9 cellular contexts compared by ENCODE assay signal in the genomic region with DNA sequence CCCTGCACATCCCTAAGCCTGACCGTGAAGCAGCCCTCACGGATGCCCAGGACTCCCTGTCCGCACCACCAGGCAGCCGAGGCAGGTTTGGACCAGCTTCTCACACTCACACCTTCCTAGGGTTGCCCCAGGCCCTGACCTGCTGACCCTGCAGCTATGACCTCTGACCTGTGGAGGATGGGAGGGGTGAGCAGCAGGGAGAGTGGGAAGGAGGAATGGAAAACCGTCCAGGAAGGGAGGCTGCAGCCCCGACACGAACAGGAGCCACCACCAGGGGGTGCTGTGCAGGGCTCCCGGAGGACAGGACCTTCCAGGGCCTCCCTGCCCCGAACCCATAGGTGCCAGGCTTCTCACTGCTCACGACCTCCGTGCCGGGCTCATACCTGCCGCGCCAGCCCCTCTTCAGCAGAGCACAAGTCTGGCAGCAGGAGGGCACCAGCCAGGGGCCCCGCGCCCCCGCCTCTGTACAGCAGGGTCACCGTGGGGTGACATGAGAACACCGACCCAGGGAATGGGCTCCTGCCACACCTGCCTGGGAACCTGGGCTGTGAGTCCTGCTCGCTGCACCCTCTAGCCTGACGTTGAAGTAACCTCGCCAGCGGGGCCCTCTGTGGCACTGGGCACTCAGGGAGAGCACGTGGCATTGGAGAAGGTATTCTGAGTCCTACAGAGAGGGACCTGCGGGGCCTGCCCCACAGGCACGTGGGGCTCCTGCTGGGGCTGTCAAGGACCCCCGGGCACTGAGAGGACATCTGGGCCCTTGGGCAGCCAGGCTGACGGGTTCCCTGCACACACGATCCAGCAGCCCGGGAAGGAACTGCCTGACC. TPM values are rescaled to one million over a fixed set of nuclear protein-coding genes. Genes with fewer than 3 reads are reported as not detected.
DNase-seq lines count a peak whose midpoint lies in the region; ATAC-seq, FAIRE-seq and TF ChIP-seq lines count a peak whose summit lies in the region.
"Had no signal": no experiment of that assay in that cellular context is flagged by ENCODE, and none has a peak within 500 bp of the region (broad histone marks: within the 10 kb centered on the region; RNA-seq: fewer than 3 reads in every experiment).

No MANE protein-coding gene starts in this region.

- intact Hi-C loops in colonic mucosa (cut with DNase I) (loop anchor here (10.0 kb wide), 1 partner anchor 421 kb away; no protein-coding TSS in a partner anchor), HepG2 (cut with micrococcal nuclease; ENCODE audit: unreplicated experiment) (loop anchor here (5.0 kb wide), 1 partner anchor 423 kb away; no protein-coding TSS in a partner anchor)

- TF ChIP-seq POLR2A in HepG2 (IDR thresholded peaks at IDR 0.05; ENCODE audit: insufficient read depth in 1 of 2, low read depth in 2 of 2, low read length in 2 of 2) = no peak

- POLR2A ChIA-PET in activated CD4-positive, alpha-beta T cell treated with anti-CD3 and anti-CD28 coated beads, Interleukin-2, amount 10 ng/mL, durations not matched to agents 7 days and 5 days (lab: Charles Lee) = no interaction called here
- POLR2A ChIA-PET in HepG2 (lab: Yijun Ruan, JAX) = no interaction called here

- H3K4me1 ChIP-seq in colonic mucosa (peaks cover 9% of the 10 kb centered on the region), HepG2 (ENCODE audit: insufficient read depth, low read length) (no peaks in the 10 kb centered on the region)

- H3K27me3 ChIP-seq in GM06990 (replicated peaks; ENCODE audit: control insufficient read depth, insufficient read depth, low read length) = no peaks in the 10 kb centered on the region
- H3K27me3 ChIP-seq in colonic mucosa = no peaks in the 10 kb centered on the region
- H3K27me3 ChIP-seq in HepG2 (ENCODE audit: control insufficient read depth in 1 of 2, insufficient read depth in 2 of 2, low read length in 2 of 2) = no peaks in the 10 kb centered on the region; a peak in 1 of 5 replicates

- peak; percentile 48 for DNase-seq in GM06990 (ENCODE audit: extremely low read depth, insufficient read length)
- peak; percentile 20 for DNase-seq in NCI-H1092 treated with DMSO at 0.1 percent for 48 hours (lab: John Stamatoyannopoulos, UW)
- DNase-seq in activated CD4-positive, alpha-beta T cell treated with anti-CD3 and anti-CD28 coated beads, Interleukin-2, amount 10 ng/mL, durations not matched to agents 7 days and 5 days = peak; percentile 75
- peak; percentile 88 for DNase-seq in colonic mucosa
- DNase-seq in HepG2 (ENCODE audit: low spot score) = peak; percentile 60
- peak; percentile 44 to 73 (median 54) for DNase-seq in stimulated activated CD4-positive, alpha-beta T cell treated with anti-CD3 and anti-CD28 coated beads, TNF-alpha, amount 100 ng/mL, for 1 hour (ENCODE audit: low read depth in 3 of 3, low spot score in 1 of 3)
- DNase-seq in NCI-H774 (lab: John Stamatoyannopoulos, UW) = no peak

- TF ChIP-seq CTCF in GM06990 (IDR thresholded peaks at IDR 0.05; ENCODE audit: insufficient read depth, low read length, poor library complexity, severe bottlenecking) = peak; percentile 87
- peak; percentile 93 for TF ChIP-seq CTCF in colonic mucosa (IDR thresholded peaks at IDR 0.05)
- TF ChIP-seq CTCF in HepG2 (CRISPR knock-in tag; IDR thresholded peaks at IDR 0.05) = peak; percentile 95

- TF ChIP-seq RAD21 in HepG2 (CRISPR knock-in tag; IDR thresholded peaks at IDR 0.05) = peak; percentile 84

- H3K4me3 Mint-ChIP-seq in activated CD4-positive, alpha-beta T cell treated with anti-CD3 and anti-CD28 coated beads, Interleukin-2, amount 10 ng/mL, durations not matched to agents 7 days and 5 days = no peak overlapping the region

- H2AFZ ChIP-seq in HepG2 (ENCODE audit: low read length) = no peak overlapping the region

- BruUV-seq in HepG2 (replicated peaks; lab: Mats Ljungman, UMichigan) = no TSS peak

- 55% methylated on average over 15 of the region's 30 CpGs for WGBS in HepG2 (ENCODE audit: low lambda C conversion rate)

- H3K9ac ChIP-seq in colonic mucosa (ENCODE audit: low read depth in 2 of 2, low read length in 2 of 2) (peak overlapping the region; percentile 36 to 43), HepG2 (ENCODE audit: insufficient read depth, low read depth, low read length) (no peak overlapping the region)

- H3K27ac ChIP-seq in colonic mucosa (no peak overlapping the region), HepG2 (ENCODE audit: extremely low read length, insufficient read depth, low read length) (no peak overlapping the region)
- H3K27ac ChIP-seq: epithelial cell of prostate had no signal

- no peak for TF ChIP-seq EP300 in HepG2 (IDR thresholded peaks at IDR 0.05; ENCODE audit: low read depth in 2 of 2, low read length in 2 of 2)
- TF ChIP-seq EP300 in HepG2 (CRISPR knock-in tag; IDR thresholded peaks at IDR 0.05; ENCODE audit: borderline replicate concordance) = no peak

- no peaks in the 10 kb centered on the region for H3K79me2 ChIP-seq in HepG2 (ENCODE audit: insufficient read depth, low read length)

- in situ Hi-C loops in HepG2 (cut with HindIII; ENCODE audit: extremely low pct_ligation_motif_present, low pct_unique_long_range_greater_than_20kb) = no loop called here

- peak; percentile 90 for FAIRE-seq in HepG2 (lab: Jason Lieb, UNC)

- no peaks in the 10 kb centered on the region for H3K27me3 Mint-ChIP-seq in activated CD4-positive, alpha-beta T cell treated with anti-CD3 and anti-CD28 coated beads, Interleukin-2, amount 10 ng/mL, durations not matched to agents 7 days and 5 days

- H3K4me3 ChIP-seq in GM06990 (replicated peaks; ENCODE audit: low read depth, low read length) (no peak overlapping the region), colonic mucosa (no peak overlapping the region), HepG2 (replicated peaks in 1 of 3; ENCODE audit: insufficient read depth in 1 of 3, low read depth in 2 of 3, low read length in 3 of 3) (no peak overlapping the region)

- ATAC-seq in HepG2 (peak; percentile 77), HG02642 (IDR thresholded peaks at IDR 0.05; ENCODE audit: poor library complexity, unreplicated experiment) (no peak)

- peaks cover 36% of the 10 kb centered on the region for H3K4me1 Mint-ChIP-seq in activated CD4-positive, alpha-beta T cell treated with anti-CD3 and anti-CD28 coated beads, Interleukin-2, amount 10 ng/mL, durations not matched to agents 7 days and 5 days

- H3K36me3 Mint-ChIP-seq in activated CD4-positive, alpha-beta T cell treated with anti-CD3 and anti-CD28 coated beads, Interleukin-2, amount 10 ng/mL, durations not matched to agents 7 days and 5 days (ENCODE audit: low read depth) = peaks cover 9% of the 10 kb centered on the region

- H4K20me1 ChIP-seq in HepG2 (ENCODE audit: insufficient read depth, low read length) = peaks cover 5% of the 10 kb centered on the region

- H3K36me3 ChIP-seq in GM06990 (ENCODE audit: control insufficient read depth, insufficient read depth, low read length) = peaks cover 11% of the 10 kb centered on the region
- no peaks in the 10 kb centered on the region for H3K36me3 ChIP-seq in colonic mucosa
- H3K36me3 ChIP-seq in HepG2 (replicated peaks in 1 of 2; ENCODE audit: control insufficient read depth in 1 of 2, insufficient read depth in 2 of 2, low read length in 2 of 2) = peaks cover 23 to 39% of the 10 kb centered on the region in 2 experiments; a peak in 4 of 5 replicates

- CTCF ChIA-PET in activated CD4-positive, alpha-beta T cell treated with anti-CD3 and anti-CD28 coated beads, Interleukin-2, amount 10 ng/mL, durations not matched to agents 7 days and 5 days (lab: Charles Lee) = interaction anchor here (0.8 to 2.0 kb wide), 10 partner anchors 11 to 909 kb away, joined by 3 to 7 read pairs (median 4); partner anchors contain the start of gene ZC3H18
- CTCF ChIA-PET in HepG2 (lab: Yijun Ruan, JAX; ENCODE audit: low intra/inter-chr PET ratio, low total read pairs) = interaction anchor here (0.6 to 2.0 kb wide), 5 partner anchors 40 to 423 kb away, joined by 3 to 10 read pairs (median 5); partner anchors contain the start of gene PIEZO1

- H3K27ac Mint-ChIP-seq in activated CD4-positive, alpha-beta T cell treated with anti-CD3 and anti-CD28 coated beads, Interleukin-2, amount 10 ng/mL, durations not matched to agents 7 days and 5 days = no peak overlapping the region

- H3K9me3 Mint-ChIP-seq in activated CD4-positive, alpha-beta T cell treated with anti-CD3 and anti-CD28 coated beads, Interleukin-2, amount 10 ng/mL, durations not matched to agents 7 days and 5 days = no peaks in the 10 kb centered on the region

- H3K4me2 ChIP-seq in HepG2 (ENCODE audit: low read depth, low read length) = no peak overlapping the region

- no peaks in the 10 kb centered on the region for H3K9me3 ChIP-seq in colonic mucosa
- no peaks in the 10 kb centered on the region for H3K9me3 ChIP-seq in HepG2 (ENCODE audit: low read length)

RNA-seq across cellular contexts. Expression of gene CTU2, which starts 37.6 kb away (rescaled TPM):
- 10 to 100 TPM; 20.5 to 27.2 TPM for total RNA-seq in activated CD4-positive, alpha-beta T cell treated with anti-CD3 and anti-CD28 coated beads, Interleukin-2, amount 10 ng/mL, durations not matched to agents 7 days and 5 days
- total RNA-seq in colonic mucosa = 10 to 100 TPM in 1 of 2 donors, 1 to 10 TPM in 1; 7.8 to 23.1 TPM
- 21.9 TPM in 2 replicates for total RNA-seq in HepG2 (2016; rRNA removed; fragmentation: Illumina TruSeq; extraction: Trizol)
- total RNA-seq in HepG2 (2016; cell fraction: cytosol; rRNA removed; fragmentation: Illumina TruSeq; extraction: Trizol; ENCODE audit: low read depth) = 11.4 and 12.8 TPM in 2 replicates
- total RNA-seq in HepG2 (2016; cell fraction: insoluble cytoplasmic fraction; rRNA removed; fragmentation: Illumina TruSeq; extraction: Trizol) = 16.8 and 22.4 TPM in 2 replicates
- 13.8 and 15.9 TPM in 2 replicates for total RNA-seq in HepG2 (2016; cell fraction: membrane; rRNA removed; fragmentation: Illumina TruSeq; extraction: Trizol)
- total RNA-seq in HepG2 (2016; cell fraction: nucleus; rRNA removed; fragmentation: Illumina TruSeq; extraction: Trizol) = 16.7 and 17.2 TPM in 2 replicates
- 13.3 and 18.5 TPM in 2 replicates for polyA plus RNA-seq in HepG2 (2011; rRNA removed)
- 11.8 and 19.4 TPM in 2 replicates for polyA plus RNA-seq in HepG2 (2011; cell fraction: cytosol; rRNA removed)
- 63.3 and 73.6 TPM in 2 replicates for polyA plus RNA-seq in HepG2 (2011; cell fraction: nucleus; rRNA removed)
- 11.6 and 15.1 TPM in 2 replicates for polyA plus RNA-seq in HepG2 (2012)
- polyA plus RNA-seq in HepG2 (2016; cell fraction: cytosol; fragmentation: Illumina TruSeq; extraction: Trizol; ENCODE audit: low read depth) = 12.4 and 16.5 TPM in 2 replicates
- 20.9 and 22.4 TPM in 2 replicates for polyA plus RNA-seq in HepG2 (2016; cell fraction: insoluble cytoplasmic fraction; fragmentation: Illumina TruSeq; extraction: Trizol; ENCODE audit: low read depth)
- 13.3 and 14.9 TPM in 2 replicates for polyA plus RNA-seq in HepG2 (2016; cell fraction: membrane; fragmentation: Illumina TruSeq; extraction: Trizol; ENCODE audit: low read depth)
- 39.4 and 44.9 TPM in 2 replicates for polyA plus RNA-seq in HepG2 (2016; cell fraction: nucleus; fragmentation: Illumina TruSeq; extraction: Trizol; ENCODE audit: insufficient read depth, low read depth)
- polyA minus RNA-seq in HepG2 (2011; rRNA and poly(A)+ RNA removed; ENCODE audit: low replicate concordance) = 23.1 and 25.7 TPM in 2 replicates
- 15.2 and 18.6 TPM in 2 replicates for polyA minus RNA-seq in HepG2 (2011; cell fraction: cytosol; rRNA and poly(A)+ RNA removed)
- polyA minus RNA-seq in HepG2 (2011; cell fraction: nucleus; rRNA and poly(A)+ RNA removed) = 19.3 and 20.7 TPM in 2 replicates

RNA-seq across cellular contexts. Expression of gene RNF166, which starts 37.7 kb away (rescaled TPM):
- 100 to 1,000 TPM; 214 to 234 TPM for total RNA-seq in activated CD4-positive, alpha-beta T cell treated with anti-CD3 and anti-CD28 coated beads, Interleukin-2, amount 10 ng/mL, durations not matched to agents 7 days and 5 days
- 1 to 10 TPM; 9.2 to 9.3 TPM for total RNA-seq in colonic mucosa
- total RNA-seq in HepG2 (2016; rRNA removed; fragmentation: Illumina TruSeq; extraction: Trizol) = 15.1 and 23.0 TPM in 2 replicates
- total RNA-seq in HepG2 (2016; cell fraction: cytosol; rRNA removed; fragmentation: Illumina TruSeq; extraction: Trizol; ENCODE audit: low read depth) = 36.0 and 37.2 TPM in 2 replicates
- 17.3 and 23.3 TPM in 2 replicates for total RNA-seq in HepG2 (2016; cell fraction: insoluble cytoplasmic fraction; rRNA removed; fragmentation: Illumina TruSeq; extraction: Trizol)
- 41.6 and 45.9 TPM in 2 replicates for total RNA-seq in HepG2 (2016; cell fraction: membrane; rRNA removed; fragmentation: Illumina TruSeq; extraction: Trizol)
- total RNA-seq in HepG2 (2016; cell fraction: nucleus; rRNA removed; fragmentation: Illumina TruSeq; extraction: Trizol) = 14.0 and 14.1 TPM in 2 replicates
- 21.4 and 26.2 TPM in 2 replicates for polyA plus RNA-seq in HepG2 (2011; rRNA removed)
- polyA plus RNA-seq in HepG2 (2011; cell fraction: cytosol; rRNA removed) = 14.8 and 24.4 TPM in 2 replicates
- 83.8 and 91.3 TPM in 2 replicates for polyA plus RNA-seq in HepG2 (2011; cell fraction: nucleus; rRNA removed)
- 12.2 and 16.1 TPM in 2 replicates for polyA plus RNA-seq in HepG2 (2012)
- polyA plus RNA-seq in HepG2 (2016; cell fraction: cytosol; fragmentation: Illumina TruSeq; extraction: Trizol; ENCODE audit: low read depth) = 22.9 and 25.4 TPM in 2 replicates
- polyA plus RNA-seq in HepG2 (2016; cell fraction: insoluble cytoplasmic fraction; fragmentation: Illumina TruSeq; extraction: Trizol; ENCODE audit: low read depth) = 19.2 and 20.2 TPM in 2 replicates
- polyA plus RNA-seq in HepG2 (2016; cell fraction: membrane; fragmentation: Illumina TruSeq; extraction: Trizol; ENCODE audit: low read depth) = 32.0 and 34.1 TPM in 2 replicates
- polyA plus RNA-seq in HepG2 (2016; cell fraction: nucleus; fragmentation: Illumina TruSeq; extraction: Trizol; ENCODE audit: insufficient read depth, low read depth) = 36.7 and 43.4 TPM in 2 replicates
- polyA minus RNA-seq in HepG2 (2011; rRNA and poly(A)+ RNA removed; ENCODE audit: low replicate concordance) = 11.5 and 25.6 TPM in 2 replicates
- 12.9 and 17.8 TPM in 2 replicates for polyA minus RNA-seq in HepG2 (2011; cell fraction: cytosol; rRNA and poly(A)+ RNA removed)
- 14.2 and 18.7 TPM in 2 replicates for polyA minus RNA-seq in HepG2 (2011; cell fraction: nucleus; rRNA and poly(A)+ RNA removed)

RNA-seq across cellular contexts. Expression of gene PIEZO1, which starts 41.1 kb away (rescaled TPM):
- 100 to 1,000 TPM; 239 to 303 TPM for total RNA-seq in activated CD4-positive, alpha-beta T cell treated with anti-CD3 and anti-CD28 coated beads, Interleukin-2, amount 10 ng/mL, durations not matched to agents 7 days and 5 days
- total RNA-seq in colonic mucosa (100 to 1,000 TPM; 104 to 118 TPM), HepG2 (2016; rRNA removed; fragmentation: Illumina TruSeq; extraction: Trizol) (32.5 and 85.0 TPM in 2 replicates)
- total RNA-seq in HepG2 (2016; cell fraction: cytosol; rRNA removed; fragmentation: Illumina TruSeq; extraction: Trizol; ENCODE audit: low read depth) = 42.1 and 42.4 TPM in 2 replicates
- 27.7 and 89.8 TPM in 2 replicates for total RNA-seq in HepG2 (2016; cell fraction: insoluble cytoplasmic fraction; rRNA removed; fragmentation: Illumina TruSeq; extraction: Trizol)
- 37.0 TPM in 2 replicates for total RNA-seq in HepG2 (2016; cell fraction: membrane; rRNA removed; fragmentation: Illumina TruSeq; extraction: Trizol)
- 117 and 146 TPM in 2 replicates for total RNA-seq in HepG2 (2016; cell fraction: nucleus; rRNA removed; fragmentation: Illumina TruSeq; extraction: Trizol)
- polyA plus RNA-seq in HepG2 (2011; rRNA removed) = 67.9 and 93.5 TPM in 2 replicates
- polyA plus RNA-seq in HepG2 (2011; cell fraction: cytosol; rRNA removed) = 42.8 and 69.2 TPM in 2 replicates
- 643 and 860 TPM in 2 replicates for polyA plus RNA-seq in HepG2 (2011; cell fraction: nucleus; rRNA removed)
- polyA plus RNA-seq in HepG2 (2012) = 52.4 and 78.3 TPM in 2 replicates
- polyA plus RNA-seq in HepG2 (2016; cell fraction: cytosol; fragmentation: Illumina TruSeq; extraction: Trizol; ENCODE audit: low read depth) = 12.7 and 13.6 TPM in 2 replicates
- polyA plus RNA-seq in HepG2 (2016; cell fraction: insoluble cytoplasmic fraction; fragmentation: Illumina TruSeq; extraction: Trizol; ENCODE audit: low read depth) = 33.4 and 36.7 TPM in 2 replicates
- polyA plus RNA-seq in HepG2 (2016; cell fraction: membrane; fragmentation: Illumina TruSeq; extraction: Trizol; ENCODE audit: low read depth) = 20.6 and 22.7 TPM in 2 replicates
- 296 and 336 TPM in 2 replicates for polyA plus RNA-seq in HepG2 (2016; cell fraction: nucleus; fragmentation: Illumina TruSeq; extraction: Trizol; ENCODE audit: insufficient read depth, low read depth)
- polyA minus RNA-seq in HepG2 (2011; rRNA and poly(A)+ RNA removed; ENCODE audit: low replicate concordance) = 101 and 184 TPM in 2 replicates
- polyA minus RNA-seq in HepG2 (2011; cell fraction: cytosol; rRNA and poly(A)+ RNA removed) = 44.8 and 52.9 TPM in 2 replicates
- polyA minus RNA-seq in HepG2 (2011; cell fraction: nucleus; rRNA and poly(A)+ RNA removed) = 89.5 and 109 TPM in 2 replicates

RNA-seq across cellular contexts. Expression of gene SNAI3, which starts 57.6 kb away (rescaled TPM):
- 10 to 100 TPM; 21.0 to 24.2 TPM for total RNA-seq in activated CD4-positive, alpha-beta T cell treated with anti-CD3 and anti-CD28 coated beads, Interleukin-2, amount 10 ng/mL, durations not matched to agents 7 days and 5 days
- total RNA-seq in colonic mucosa (under 1 TPM; 0.25 to 0.40 TPM), HepG2 (2016; rRNA removed; fragmentation: Illumina TruSeq; extraction: Trizol) (0.09 and 0.18 TPM in 2 replicates)
- not detected in 2 replicates for total RNA-seq in HepG2 (2016; cell fraction: cytosol; rRNA removed; fragmentation: Illumina TruSeq; extraction: Trizol; ENCODE audit: low read depth)
- 0.13 and 0.17 TPM in 2 replicates for total RNA-seq in HepG2 (2016; cell fraction: insoluble cytoplasmic fraction; rRNA removed; fragmentation: Illumina TruSeq; extraction: Trizol)
- 0.12 TPM in 1 of 2 replicates, not detected in the other for total RNA-seq in HepG2 (2016; cell fraction: membrane; rRNA removed; fragmentation: Illumina TruSeq; extraction: Trizol)
- not detected in 2 replicates for total RNA-seq in HepG2 (2016; cell fraction: nucleus; rRNA removed; fragmentation: Illumina TruSeq; extraction: Trizol)
- polyA plus RNA-seq in HepG2 (2011; rRNA removed) = 0.18 and 0.40 TPM in 2 replicates
- 0.18 and 0.44 TPM in 2 replicates for polyA plus RNA-seq in HepG2 (2011; cell fraction: cytosol; rRNA removed)
- 0.35 and 0.64 TPM in 2 replicates for polyA plus RNA-seq in HepG2 (2011; cell fraction: nucleus; rRNA removed)
- 0.40 and 0.47 TPM in 2 replicates for polyA plus RNA-seq in HepG2 (2012)
- polyA plus RNA-seq in HepG2 (2016; cell fraction: cytosol; fragmentation: Illumina TruSeq; extraction: Trizol; ENCODE audit: low read depth) = 0.08 TPM in 1 of 2 replicates, not detected in the other
- polyA plus RNA-seq in HepG2 (2016; cell fraction: insoluble cytoplasmic fraction; fragmentation: Illumina TruSeq; extraction: Trizol; ENCODE audit: low read depth) = 0.26 TPM in 1 of 2 replicates, not detected in the other
- polyA plus RNA-seq in HepG2 (2016; cell fraction: membrane; fragmentation: Illumina TruSeq; extraction: Trizol; ENCODE audit: low read depth) = 0.15 and 0.21 TPM in 2 replicates
- polyA plus RNA-seq in HepG2 (2016; cell fraction: nucleus; fragmentation: Illumina TruSeq; extraction: Trizol; ENCODE audit: insufficient read depth, low read depth) = 0.27 TPM in 1 of 2 replicates, not detected in the other
- 0.84 TPM in 1 of 2 replicates, not detected in the other for polyA minus RNA-seq in HepG2 (2011; rRNA and poly(A)+ RNA removed; ENCODE audit: low replicate concordance)
- not detected in 2 replicates for polyA minus RNA-seq in HepG2 (2011; cell fraction: cytosol; rRNA and poly(A)+ RNA removed)
- polyA minus RNA-seq in HepG2 (2011; cell fraction: nucleus; rRNA and poly(A)+ RNA removed) = not detected in 2 replicates

RNA-seq across cellular contexts. Expression of gene CDT1, which starts 59.7 kb away (rescaled TPM):
- 100 to 1,000 TPM; 113 to 119 TPM for total RNA-seq in activated CD4-positive, alpha-beta T cell treated with anti-CD3 and anti-CD28 coated beads, Interleukin-2, amount 10 ng/mL, durations not matched to agents 7 days and 5 days
- total RNA-seq in colonic mucosa (10 to 100 TPM; 14.9 to 71.7 TPM), HepG2 (2016; rRNA removed; fragmentation: Illumina TruSeq; extraction: Trizol) (16.5 and 23.1 TPM in 2 replicates)
- total RNA-seq in HepG2 (2016; cell fraction: cytosol; rRNA removed; fragmentation: Illumina TruSeq; extraction: Trizol; ENCODE audit: low read depth) = 14.3 and 18.2 TPM in 2 replicates
- 15.0 and 21.7 TPM in 2 replicates for total RNA-seq in HepG2 (2016; cell fraction: insoluble cytoplasmic fraction; rRNA removed; fragmentation: Illumina TruSeq; extraction: Trizol)
- total RNA-seq in HepG2 (2016; cell fraction: membrane; rRNA removed; fragmentation: Illumina TruSeq; extraction: Trizol) = 30.9 and 31.0 TPM in 2 replicates
- 12.6 and 18.8 TPM in 2 replicates for total RNA-seq in HepG2 (2016; cell fraction: nucleus; rRNA removed; fragmentation: Illumina TruSeq; extraction: Trizol)
- polyA plus RNA-seq in HepG2 (2011; rRNA removed) = 17.9 and 23.8 TPM in 2 replicates
- polyA plus RNA-seq in HepG2 (2011; cell fraction: cytosol; rRNA removed) = 15.0 and 37.3 TPM in 2 replicates
- polyA plus RNA-seq in HepG2 (2011; cell fraction: nucleus; rRNA removed) = 29.6 and 46.8 TPM in 2 replicates
- polyA plus RNA-seq in HepG2 (2012) = 13.5 and 17.6 TPM in 2 replicates
- polyA plus RNA-seq in HepG2 (2016; cell fraction: cytosol; fragmentation: Illumina TruSeq; extraction: Trizol; ENCODE audit: low read depth) = 18.5 and 24.2 TPM in 2 replicates
- polyA plus RNA-seq in HepG2 (2016; cell fraction: insoluble cytoplasmic fraction; fragmentation: Illumina TruSeq; extraction: Trizol; ENCODE audit: low read depth) = 22.4 and 29.0 TPM in 2 replicates
- 25.4 and 37.1 TPM in 2 replicates for polyA plus RNA-seq in HepG2 (2016; cell fraction: membrane; fragmentation: Illumina TruSeq; extraction: Trizol; ENCODE audit: low read depth)
- 34.6 and 39.8 TPM in 2 replicates for polyA plus RNA-seq in HepG2 (2016; cell fraction: nucleus; fragmentation: Illumina TruSeq; extraction: Trizol; ENCODE audit: insufficient read depth, low read depth)
- 25.0 and 71.0 TPM in 2 replicates for polyA minus RNA-seq in HepG2 (2011; rRNA and poly(A)+ RNA removed; ENCODE audit: low replicate concordance)
- 28.6 and 52.8 TPM in 2 replicates for polyA minus RNA-seq in HepG2 (2011; cell fraction: cytosol; rRNA and poly(A)+ RNA removed)
- 6.7 and 8.8 TPM in 2 replicates for polyA minus RNA-seq in HepG2 (2011; cell fraction: nucleus; rRNA and poly(A)+ RNA removed)
